Comparison of ENCODE assay signal across 9 cellular contexts in genomic region chr7:80392229-80393169, GRCh38.
DNase-seq lines count a peak whose midpoint lies in the region; ATAC-seq and TF ChIP-seq lines count a peak whose summit lies in the region.
"Had no signal": no experiment of that assay in that cellular context is flagged by ENCODE, and none has a peak within 500 bp of the region (broad histone marks: within the 10 kb centered on the region; RNA-seq: fewer than 3 reads in every experiment).

No MANE protein-coding gene starts in this region.

- no peaks in the 10 kb centered on the region for H3K27me3 ChIP-seq in spleen (replicated peaks in 1 of 7)

- no peak overlapping the region for H3K4me2 ChIP-seq in OCI-LY7 (ENCODE audit: low read length)

- peak; percentile 66 for TF ChIP-seq CTCF in OCI-LY7 (conservative IDR thresholded peaks at IDR 0.05; ENCODE audit: low read length)
- peak in 7 of 11 experiments; percentile 9 to 47 (median 32) for TF ChIP-seq CTCF in spleen (IDR thresholded peaks at IDR 0.05 in 8 of 11, conservative IDR thresholded peaks at IDR 0.05 in 3 of 11)

- H3K27ac ChIP-seq in OCI-LY7 (ENCODE audit: low read depth, low read length, poor library complexity, severe bottlenecking) (no peak overlapping the region), spleen (no peak overlapping the region)

- no peaks in the 10 kb centered on the region for H3K4me1 ChIP-seq in OCI-LY7 (ENCODE audit: insufficient read depth, low read length, poor library complexity, severe bottlenecking)
- no peaks in the 10 kb centered on the region for H3K4me1 ChIP-seq in spleen

- WGBS in spleen, 5 donors, result 79 to 88% (median 82%) methylated on average over 4 of the region's 4 CpGs

- ATAC-seq in HG03565 (IDR thresholded peaks at IDR 0.05; ENCODE audit: unreplicated experiment), result no peak

- H3K36me3 ChIP-seq in OCI-LY7 (ENCODE audit: insufficient read depth, low read length) (no peaks in the 10 kb centered on the region), spleen (no peaks in the 10 kb centered on the region)

- H2AFZ ChIP-seq in OCI-LY7 (ENCODE audit: low read length), result no peak overlapping the region

- no peaks in the 10 kb centered on the region for H3K9me2 ChIP-seq in OCI-LY7 (ENCODE audit: insufficient read depth, low read length)

- no TSS peak for BruUV-seq in OCI-LY7 (replicated peaks; lab: Mats Ljungman, UMichigan)

- intact Hi-C loops in OCI-LY7 (cut with micrococcal nuclease; ENCODE audit: unreplicated experiment) (no loop called here), spleen (cut with DNase I; ENCODE audit: low total_unique reads) (no loop called here)

- CTCF ChIA-PET in OCI-LY7 (lab: Charles Lee; ENCODE audit: unreplicated experiment), result no interaction called here

- no peak for TF ChIP-seq POLR2A in spleen (IDR thresholded peaks at IDR 0.05)

- DNase-seq in SIG-M5 treated with dmso at 0.1 percent for 504 hours (lab: John Stamatoyannopoulos, UW; ENCODE audit: unreplicated experiment) (peak; percentile 7), SIG-M5 (lab: John Stamatoyannopoulos, UW) (no peak), OCI-LY7 (ENCODE audit: low spot score) (no peak), fibroblast of gingiva (ENCODE audit: low read depth) (peak; percentile 35), spleen (no peak), NCI-H187 treated with DMSO at 0.1 percent for 48 hours (lab: John Stamatoyannopoulos, UW) (no peak)
- no peak for DNase-seq in activated CD4-positive, alpha-beta T cell treated with anti-CD3 and anti-CD28 coated beads for 48 hours
- DNase-seq: activated B cell treated with CpG ODN at 0.5 μM for 24 hours had no signal

- H3K9me3 ChIP-seq in OCI-LY7 (ENCODE audit: low read length) (no peaks in the 10 kb centered on the region), spleen (no peaks in the 10 kb centered on the region)

- POLR2A ChIA-PET in OCI-LY7 (lab: Charles Lee), result interaction anchor here (0.5 to 0.7 kb wide), 2 partner anchors 914 to 1804 kb away, joined by 3 read pairs; no protein-coding TSS in a partner anchor

- no peaks in the 10 kb centered on the region for H3K79me2 ChIP-seq in OCI-LY7 (ENCODE audit: insufficient read depth, low read depth, low read length)

- H3K4me3 ChIP-seq in OCI-LY7 (ENCODE audit: low read depth, low read length, poor library complexity, severe bottlenecking) (no peak overlapping the region), spleen (no peak overlapping the region)

- H4K20me1 ChIP-seq in OCI-LY7 (ENCODE audit: insufficient read depth, low read length), result no peaks in the 10 kb centered on the region

Comparison
In these comparisons a context has a peak if more than half of its experiments do, and no peak if none do; other contexts are left out.
1. DNase-seq: peak in SIG-M5 treated with dmso at 0.1 percent for 504 hours (single experiment) and fibroblast of gingiva (single experiment); none in SIG-M5 (single experiment), OCI-LY7 (single experiment), spleen (single experiment), activated CD4-positive, alpha-beta T cell treated with anti-CD3 and anti-CD28 coated beads for 48 hours (single experiment) and NCI-H187 treated with DMSO at 0.1 percent for 48 hours (single experiment).